ENCODE assay signal across 5 cellular contexts in the genomic region with DNA sequence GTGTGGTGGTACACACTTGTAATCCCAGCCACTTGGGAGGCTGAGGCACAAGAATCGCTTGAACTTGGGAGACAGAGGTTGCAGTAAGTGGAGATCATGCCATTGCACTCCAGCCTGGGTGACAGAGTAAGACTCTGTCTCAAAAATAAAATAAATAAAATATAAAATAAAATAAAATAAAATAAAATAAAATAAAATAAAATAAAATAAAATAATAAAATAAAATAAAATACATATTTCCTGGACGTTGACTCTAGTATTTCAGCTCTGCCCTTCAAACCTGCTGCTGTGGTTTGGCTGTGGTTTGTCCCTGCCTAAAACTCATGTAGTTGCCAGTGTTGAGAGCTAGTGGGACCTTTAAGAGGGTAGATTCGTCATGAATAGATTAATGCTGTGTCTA. TPM values are rescaled to one million over a fixed set of nuclear protein-coding genes. Genes with fewer than 3 reads are reported as not detected.
"Had no signal": no experiment of that assay in that cellular context is flagged by ENCODE, and none has a peak within 500 bp of the region (broad histone marks: within the 10 kb centered on the region; RNA-seq: fewer than 3 reads in every experiment).

No MANE protein-coding gene starts in this region.

RNA-seq across cellular contexts. Expression of a gene that starts 45.6 kb away (rescaled TPM):
- total RNA-seq: GM23248, H1, H9, HT-29, IMR-90 had no signal
- polyA plus RNA-seq: GM23248, IMR-90 had no signal
